9 cellular contexts compared by ENCODE assay signal in the genomic region with DNA sequence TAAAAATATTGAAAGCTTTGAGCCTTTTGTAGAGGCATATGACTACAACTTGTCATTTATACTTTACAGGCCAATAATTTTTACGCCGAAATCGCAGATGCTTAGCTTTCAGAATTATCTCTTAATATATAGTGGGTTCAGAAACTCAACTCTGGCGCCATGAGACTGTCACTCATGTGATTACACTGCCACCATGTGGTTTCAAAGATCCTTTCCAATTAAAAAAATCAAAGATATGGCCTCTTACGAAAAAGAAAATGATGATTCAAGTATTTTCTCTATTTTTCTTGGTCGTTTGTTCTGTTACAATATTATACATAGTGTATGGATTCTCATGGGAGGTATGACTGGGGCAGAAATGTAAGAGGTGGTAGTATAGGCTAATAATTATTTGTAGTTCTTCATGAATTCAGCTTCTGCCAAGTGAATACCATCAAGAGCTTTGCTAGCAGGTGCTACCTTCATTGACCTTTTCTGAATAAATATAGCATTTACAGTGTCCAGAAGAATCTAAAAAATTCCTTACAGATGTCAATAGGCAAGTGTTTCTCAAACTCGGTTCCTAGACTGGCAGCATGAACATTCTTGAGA.
A peak's percentile ranks its signal among the peaks of the same experiment; 100 is the strongest.
DNase-seq lines count a peak whose midpoint lies in the region; ATAC-seq and TF ChIP-seq lines count a peak whose summit lies in the region.
"Had no signal": no experiment of that assay in that cellular context is flagged by ENCODE, and none has a peak within 500 bp of the region (broad histone marks: within the 10 kb centered on the region; RNA-seq: fewer than 3 reads in every experiment).

No MANE protein-coding gene starts in this region.

- no peaks in the 10 kb centered on the region for H3K9me3 ChIP-seq in esophagus muscularis mucosa
- H3K9me3 ChIP-seq in parathyroid adenoma (ENCODE audit: control insufficient read depth, low read length): no peaks in the 10 kb centered on the region
- H3K9me3 ChIP-seq: neutrophil had no signal

- peak; percentile 66 for DNase-seq in COR-L47 (lab: John Stamatoyannopoulos, UW)
- DNase-seq in HS-5 (ENCODE audit: low read depth): peak; percentile 23
- peak; percentile 51 for DNase-seq in OCI-M1 (lab: John Stamatoyannopoulos, UW)
- DNase-seq in esophagus muscularis mucosa (ENCODE audit: extremely low spot score): no peak
- no peak for DNase-seq in activated CD4-positive, alpha-beta T cell treated with anti-CD3 and anti-CD28 coated beads, Interleukin-2, amount 10 ng/mL, durations not matched to agents 24 days and 14 days

- no peak for TF ChIP-seq POLR2A in esophagus muscularis mucosa (IDR thresholded peaks at IDR 0.05; ENCODE audit: low read depth)

- H3K4me3 Mint-ChIP-seq in activated CD4-positive, alpha-beta T cell treated with anti-CD3 and anti-CD28 coated beads, Interleukin-2, amount 10 ng/mL, durations not matched to agents 24 days and 14 days: no peak overlapping the region

- H3K27me3 ChIP-seq in esophagus muscularis mucosa (no peaks in the 10 kb centered on the region), parathyroid adenoma (ENCODE audit: control insufficient read depth, insufficient read depth, low read length) (no peaks in the 10 kb centered on the region)
- H3K27me3 ChIP-seq: neutrophil had no signal

- H3K27ac ChIP-seq in esophagus muscularis mucosa (replicated peaks in 1 of 4) (no peak overlapping the region), parathyroid adenoma (no peak overlapping the region)
- H3K27ac ChIP-seq: neutrophil had no signal

- no peaks in the 10 kb centered on the region for H3K9me3 Mint-ChIP-seq in activated CD4-positive, alpha-beta T cell treated with anti-CD3 and anti-CD28 coated beads, Interleukin-2, amount 10 ng/mL, durations not matched to agents 24 days and 14 days

- no peak overlapping the region for H3K4me2 ChIP-seq in parathyroid adenoma (ENCODE audit: low read length)

- H3K4me1 ChIP-seq in esophagus muscularis mucosa: peaks cover 0 to 6% (median 0%) of the 10 kb centered on the region in 4 donors
- no peaks in the 10 kb centered on the region for H3K4me1 ChIP-seq in parathyroid adenoma

- no peak overlapping the region for H2AFZ ChIP-seq in parathyroid adenoma

- no peaks in the 10 kb centered on the region for H3K4me1 Mint-ChIP-seq in activated CD4-positive, alpha-beta T cell treated with anti-CD3 and anti-CD28 coated beads, Interleukin-2, amount 10 ng/mL, durations not matched to agents 24 days and 14 days

- no peak overlapping the region for H3K9ac ChIP-seq in parathyroid adenoma

- TF ChIP-seq CTCF in esophagus muscularis mucosa (IDR thresholded peaks at IDR 0.05) (peak; percentile 48 to 55 (median 52)), parathyroid adenoma (IDR thresholded peaks at IDR 0.05) (peak; percentile 32)

- no peaks in the 10 kb centered on the region for H3K36me3 Mint-ChIP-seq in activated CD4-positive, alpha-beta T cell treated with anti-CD3 and anti-CD28 coated beads, Interleukin-2, amount 10 ng/mL, durations not matched to agents 24 days and 14 days (ENCODE audit: low read depth)

- H3K27me3 Mint-ChIP-seq in activated CD4-positive, alpha-beta T cell treated with anti-CD3 and anti-CD28 coated beads, Interleukin-2, amount 10 ng/mL, durations not matched to agents 24 days and 14 days: peaks cover 2% of the 10 kb centered on the region

- 14% methylated on average over 7 of the region's 7 CpGs for WGBS in esophagus muscularis mucosa

- ATAC-seq in GM19035 (IDR thresholded peaks at IDR 0.05; ENCODE audit: unreplicated experiment) (peak; percentile 80), HG03039 (IDR thresholded peaks at IDR 0.05; ENCODE audit: unreplicated experiment) (no peak)

- no peaks in the 10 kb centered on the region for H3K36me3 ChIP-seq in esophagus muscularis mucosa
- no peaks in the 10 kb centered on the region for H3K36me3 ChIP-seq in parathyroid adenoma (ENCODE audit: control insufficient read depth, insufficient read depth, low read length)
- H3K36me3 ChIP-seq: neutrophil had no signal

- intact Hi-C loops in esophagus muscularis mucosa (cut with DNase I): loop anchor here (2.0 to 5.0 kb wide), 2 partner anchors 335 to 637 kb away; no protein-coding TSS in a partner anchor
- intact Hi-C loops in activated CD4-positive, alpha-beta T cell treated with anti-CD3 and anti-CD28 coated beads, Interleukin-2, amount 10 ng/mL, durations not matched to agents 24 days and 14 days (cut with micrococcal nuclease): loop anchor here (2.0 to 10.0 kb wide), 2 partner anchors 333 to 801 kb away; no protein-coding TSS in a partner anchor

- no peak for TF ChIP-seq EP300 in esophagus muscularis mucosa (IDR thresholded peaks at IDR 0.05)

- no peak overlapping the region for H3K27ac Mint-ChIP-seq in activated CD4-positive, alpha-beta T cell treated with anti-CD3 and anti-CD28 coated beads, Interleukin-2, amount 10 ng/mL, durations not matched to agents 24 days and 14 days

- no peaks in the 10 kb centered on the region for H3K79me2 ChIP-seq in parathyroid adenoma

- no peak overlapping the region for H3K4me3 ChIP-seq in esophagus muscularis mucosa
- no peak overlapping the region for H3K4me3 ChIP-seq in parathyroid adenoma (ENCODE audit: low read depth, low read length)

Comparison
In these comparisons a context has a peak if more than half of its experiments do, and no peak if none do; other contexts are left out.
1. DNase-seq: peak in COR-L47 (single experiment), HS-5 (single experiment) and OCI-M1 (single experiment); none in esophagus muscularis mucosa (single experiment) and activated CD4-positive, alpha-beta T cell treated with anti-CD3 and anti-CD28 coated beads, Interleukin-2, amount 10 ng/mL, durations not matched to agents 24 days and 14 days (single experiment).